16 cellular contexts compared by ENCODE assay signal in genomic region chr18:38028941-38029340, GRCh38.
"Had no signal": no experiment of that assay in that cellular context is flagged by ENCODE, and none has a peak within 500 bp of the region (broad histone marks: within the 10 kb centered on the region; RNA-seq: fewer than 3 reads in every experiment).

No MANE protein-coding gene starts in this region.

- ATAC-seq: foreskin keratinocyte; gastroesophageal sphincter; heart right ventricle; left cardiac atrium; left lung; left ventricle myocardium superior; lower lobe of right lung; mucosa of descending colon; naive thymus-derived CD8-positive, alpha-beta T cell had no signal

- H3K9me3 ChIP-seq: colonic mucosa, esophagus muscularis mucosa, gastroesophageal sphincter, heart right ventricle, lower lobe of right lung had no signal

- H3K4me3 ChIP-seq: colonic mucosa, esophagus muscularis mucosa, gastroesophageal sphincter, heart right ventricle, left lung, lower lobe of right lung, mucosa of descending colon had no signal

- H3K4me1 ChIP-seq: colonic mucosa, esophagus muscularis mucosa, gastroesophageal sphincter, heart right ventricle, left lung, lower lobe of right lung had no signal

- H3K27ac ChIP-seq: colonic mucosa, esophagus muscularis mucosa, foreskin keratinocyte, gastroesophageal sphincter, heart right ventricle, left lung, lower lobe of right lung had no signal

- H3K27me3 ChIP-seq: colonic mucosa, esophagus muscularis mucosa, foreskin keratinocyte, gastroesophageal sphincter, left lung had no signal

- H3K36me3 ChIP-seq: colonic mucosa, esophagus muscularis mucosa, gastroesophageal sphincter, heart right ventricle, left lung, lower lobe of right lung had no signal

- DNase-seq: colonic mucosa; cortex of kidney; effector memory CD4-positive, alpha-beta T cell; foreskin keratinocyte; heart right ventricle; hippocampal formation; left cardiac atrium; left lung; left ventricle myocardium superior; lower lobe of right lung; mesenchymal stem cell; mucosa of descending colon; naive B cell; naive thymus-derived CD8-positive, alpha-beta T cell had no signal
